Comparison of ENCODE assay signal across 12 cellular contexts in the genomic region with DNA sequence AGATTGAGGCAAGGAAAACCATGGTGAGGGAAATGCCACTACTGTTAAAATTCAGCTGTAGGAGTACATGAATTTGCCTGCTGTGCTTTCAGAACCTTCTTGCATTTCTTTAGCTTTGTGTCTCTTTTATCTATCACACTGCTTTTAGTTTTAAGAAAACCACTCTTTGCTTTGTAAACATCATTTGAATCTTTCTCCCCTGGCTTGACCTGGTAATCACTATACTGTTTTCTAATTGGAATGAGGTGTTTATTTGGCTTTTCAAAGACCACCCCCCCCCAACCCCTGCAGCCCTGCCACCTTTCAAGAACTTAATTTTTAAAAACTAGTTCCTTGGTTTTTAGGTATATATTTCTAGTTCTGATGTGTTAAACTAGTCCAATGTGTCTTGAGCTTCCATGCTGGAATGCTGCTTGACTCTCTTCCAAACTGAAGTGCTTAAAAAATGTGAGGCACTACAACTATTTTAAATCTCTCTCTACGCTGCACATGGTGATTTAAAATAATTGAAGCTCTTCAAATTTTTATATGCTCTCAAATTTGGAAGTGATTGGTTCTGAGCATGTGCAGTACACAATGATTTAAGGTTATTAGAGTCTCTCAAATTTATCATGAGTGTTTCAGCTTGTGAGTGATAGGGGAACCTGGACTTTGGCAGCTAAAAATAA.
DNase-seq lines count a peak whose midpoint lies in the region; ATAC-seq and TF ChIP-seq lines count a peak whose summit lies in the region.
"Had no signal": no experiment of that assay in that cellular context is flagged by ENCODE, and none has a peak within 500 bp of the region (broad histone marks: within the 10 kb centered on the region; RNA-seq: fewer than 3 reads in every experiment).

No MANE protein-coding gene starts in this region.

- no peak overlapping the region for H3K23ac ChIP-seq in H9 (ENCODE audit: insufficient read length, low read depth, low read length)

- H4K5ac ChIP-seq in H9 (ENCODE audit: insufficient read length, low read depth, low read length), result no peak overlapping the region

- H3K18ac ChIP-seq in H9 (ENCODE audit: insufficient read length, low read depth, low read length), result no peak overlapping the region

- H3K9ac ChIP-seq in H9 (ENCODE audit: extremely low read depth, insufficient read length, low read length), result no peak overlapping the region

- no peaks in the 10 kb centered on the region for H3K79me2 ChIP-seq in H9 (ENCODE audit: insufficient read depth, low read length)

- H3K56ac ChIP-seq in H9 (ENCODE audit: insufficient read length, low read depth, low read length), result no peak overlapping the region

- no peak overlapping the region for H2BK5ac ChIP-seq in H9 (ENCODE audit: insufficient read length, low read length)

- peaks cover 0 to 7% (median 2%) of the 10 kb centered on the region in 3 experiments; a peak in 3 of 7 replicates for H3K36me3 Mint-ChIP-seq in H9 (ENCODE audit: insufficient read depth in 1 of 3, low read depth in 3 of 3)
- H3K36me3 Mint-ChIP-seq in brain, result peaks cover 2% of the 10 kb centered on the region

- H3K4me3 Mint-ChIP-seq in H9 (no peak overlapping the region), brain (no peak overlapping the region)
- H3K4me3 Mint-ChIP-seq: activated T-helper 17 cell treated with anti-CD3 and anti-CD28 coated beads, Interleukin-2, amount 50 U/mL, for 72 hours; stimulated activated naive CD8-positive, alpha-beta T cell treated with anti-CD3 and anti-CD28 coated beads, Interleukin-15, Interleukin-2, amounts not matched to agents 100 ng/mL and 50 ng/mL, for 24 hours had no signal

- no peaks in the 10 kb centered on the region for H3K79me1 ChIP-seq in H9 (ENCODE audit: insufficient read depth, low read depth, low read length, poor library complexity, severe bottlenecking)

- H3K4ac ChIP-seq in H9 (ENCODE audit: low read depth, low read length), result no peak overlapping the region

- H2AFZ ChIP-seq in H9 (ENCODE audit: low read length), result no peak overlapping the region

- H3K9me3 Mint-ChIP-seq in H9, result peaks cover 2 to 3% of the 10 kb centered on the region in 2 experiments; a peak in 4 of 5 replicates
- H3K9me3 Mint-ChIP-seq in brain, result peaks cover 5 to 15% (median 8%) of the 10 kb centered on the region in 5 experiments

- H2AK5ac ChIP-seq in H9 (ENCODE audit: insufficient read length, low read length), result no peak overlapping the region

- no peak overlapping the region for H2BK20ac ChIP-seq in H9 (ENCODE audit: low read depth, low read length, poor library complexity, severe bottlenecking)

- H2BK15ac ChIP-seq in H9 (ENCODE audit: low read depth, low read length), result no peak overlapping the region

- no peak overlapping the region for H3T11ph ChIP-seq in H9 (ENCODE audit: low read length)

- no peak overlapping the region for H4K8ac ChIP-seq in H9 (replicated peaks; ENCODE audit: insufficient read length, low read depth, low read length)

- ATAC-seq in GM19395 (IDR thresholded peaks at IDR 0.05; ENCODE audit: unreplicated experiment) (no peak), esophagus mucosa (no peak)
- ATAC-seq: activated T-helper 17 cell treated with anti-CD3 and anti-CD28 coated beads, Interleukin-2, amount 50 U/mL, for 72 hours had no signal

- WGBS in H9 (ENCODE audit: extremely low coverage, insufficient read length, low lambda C conversion rate), result no CpG with 5 or more reads among the region's 1 CpG

- H3K27me3 Mint-ChIP-seq in H9 (ENCODE audit: low read depth) (no peaks in the 10 kb centered on the region), brain (no peaks in the 10 kb centered on the region)

- H3K23me2 ChIP-seq in H9 (ENCODE audit: insufficient read length, low read depth, low read length, poor library complexity, severe bottlenecking), result no peaks in the 10 kb centered on the region

- H3K27ac ChIP-seq in H9 (ENCODE audit: insufficient read length, low read depth, low read length), result no peak overlapping the region

- H3K4me1 ChIP-seq in H9 (ENCODE audit: insufficient read depth, low read length), result peaks cover 1% of the 10 kb centered on the region

- no peak overlapping the region for H2BK120ac ChIP-seq in H9 (ENCODE audit: low read depth, low read length, poor library complexity, severe bottlenecking)

- H3K4me1 Mint-ChIP-seq in H9 (peaks cover 24 to 29% of the 10 kb centered on the region in 2 experiments), brain (peaks cover 29% of the 10 kb centered on the region)
- H3K4me1 Mint-ChIP-seq: activated T-helper 17 cell treated with anti-CD3 and anti-CD28 coated beads, Interleukin-2, amount 50 U/mL, for 72 hours had no signal

- no peaks in the 10 kb centered on the region for H3K27me3 ChIP-seq in H9 (ENCODE audit: insufficient read depth, low read length)

- no peaks in the 10 kb centered on the region for H3K9me3 ChIP-seq in H9 (ENCODE audit: control insufficient read depth, low read depth, low read length)

- H3K27ac Mint-ChIP-seq in H9 (peak overlapping the region; percentile 24 to 92 (median 33); a peak in 4 of 7 replicates), brain (peak overlapping the region in 4 of 5 experiments; percentile 32 to 51 (median 43))
- H3K27ac Mint-ChIP-seq: activated T-helper 17 cell treated with anti-CD3 and anti-CD28 coated beads, Interleukin-2, amount 50 U/mL, for 72 hours; stimulated activated naive CD8-positive, alpha-beta T cell treated with anti-CD3 and anti-CD28 coated beads, Interleukin-15, Interleukin-2, amounts not matched to agents 100 ng/mL and 50 ng/mL, for 24 hours had no signal

- TF ChIP-seq CTCF in H9 (conservative IDR thresholded peaks at IDR 0.05) (no peak), brain (conservative IDR thresholded peaks at IDR 0.05) (no peak)

- H3K14ac ChIP-seq in H9 (ENCODE audit: insufficient read depth, low read length), result no peak overlapping the region

- H3K4me2 ChIP-seq in H9 (ENCODE audit: insufficient read depth, insufficient read length, low read length), result no peak overlapping the region

- no peaks in the 10 kb centered on the region for H4K20me1 ChIP-seq in H9 (ENCODE audit: control insufficient read depth, insufficient read depth, insufficient read length)

- no peak overlapping the region for H4K91ac ChIP-seq in H9 (ENCODE audit: insufficient read length, low read depth, low read length)

- H2BK12ac ChIP-seq in H9 (ENCODE audit: insufficient read length, low read depth, low read length), result no peak overlapping the region

- DNase-seq in AG08395 (ENCODE audit: low spot score) (peak; percentile 29), H9 (no peak), myocyte (ENCODE audit: low read depth) (peak; percentile 8), Kasumi-1 (lab: John Stamatoyannopoulos, UW) (no peak)
- no peak for DNase-seq in activated CD4-positive, alpha-beta T cell treated with anti-CD3 and anti-CD28 coated beads for 48 hours
- DNase-seq: dermis blood vessel endothelial cell, NCI-H510A had no signal

Comparison
In these comparisons a context has a peak if more than half of its experiments do, and no peak if none do; other contexts are left out.
1. DNase-seq: peak in AG08395 (single experiment) and myocyte (single experiment); none in H9 (single experiment), Kasumi-1 (0 of 2) and activated CD4-positive, alpha-beta T cell treated with anti-CD3 and anti-CD28 coated beads for 48 hours (single experiment).